In genomic region chr4:9425916-9426315, GRCh38 we compare ENCODE assay signal across 11 cellular contexts. TPM values are rescaled to one million over a fixed set of nuclear protein-coding genes. Genes with fewer than 3 reads are reported as not detected.
"Had no signal": no experiment of that assay in that cellular context is flagged by ENCODE, and none has a peak within 500 bp of the region (broad histone marks: within the 10 kb centered on the region; RNA-seq: fewer than 3 reads in every experiment).

No MANE protein-coding gene starts in this region.

RNA-seq across cellular contexts. Expression of gene DEFB131A, which starts 18.3 kb away (rescaled TPM):
- total RNA-seq: activated B cell treated with CpG ODN at 0.5 μM for 24 hours; activated CD4-positive, alpha-beta memory T cell treated with anti-CD3 and anti-CD28 coated beads for 36 hours; activated naive CD4-positive, alpha-beta T cell treated with anti-CD3 and anti-CD28 coated beads for 36 hours; activated naive CD4-positive, alpha-beta T cell treated with anti-CD3 and anti-CD28 coated beads, Interleukin-2, amount 50 U/mL, for 72 hours; activated T-cell treated with anti-CD3 and anti-CD28 coated beads, Interleukin-2, amount 50 U/mL, for 4 hours; activated T-helper 1 cell treated with anti-CD3 and anti-CD28 coated beads, Interleukin-12 subunit alpha, Interleukin-12 subunit beta, Interleukin-2, Interleukin-4 antibody, amounts not matched to agents 30 ng/mL and 10 ng/mL and 1 ng/mL, durations not matched to agents 14 hours and 24 hours and 36 hours; cardiac septum; PC-3; Peyer's patch; SJSA1 had no signal
- polyA plus RNA-seq: SK-N-SH had no signal
